ENCODE assay signal across 18 cellular contexts in the genomic region with DNA sequence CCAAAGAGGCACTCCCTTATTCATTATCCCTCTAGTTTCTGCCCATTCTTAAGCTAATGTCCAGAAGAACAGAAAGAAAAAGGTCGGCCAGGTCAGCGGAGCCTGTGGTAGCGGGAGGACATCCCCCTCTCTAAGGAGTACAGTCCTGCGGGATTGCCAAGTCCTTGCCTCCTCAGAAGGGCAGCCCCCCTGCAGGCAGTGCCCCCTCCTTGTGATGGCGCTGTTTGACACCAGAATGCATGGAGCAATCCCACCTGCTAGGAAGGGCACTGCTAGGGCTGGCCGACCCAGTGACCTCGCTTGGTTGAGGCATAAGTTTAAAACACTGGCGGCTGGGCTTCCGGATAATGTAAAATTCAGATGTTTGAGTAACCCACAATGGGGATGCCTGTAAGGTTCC. TPM values are rescaled to one million over a fixed set of nuclear protein-coding genes. Genes with fewer than 3 reads are reported as not detected.
"Had no signal": no experiment of that assay in that cellular context is flagged by ENCODE, and none has a peak within 500 bp of the region (broad histone marks: within the 10 kb centered on the region; RNA-seq: fewer than 3 reads in every experiment).

No MANE protein-coding gene starts in this region.

- H3K27me3 ChIP-seq: colonic mucosa, foreskin keratinocyte, SJSA1, upper lobe of left lung had no signal

- DNase-seq: activated naive CD4-positive, alpha-beta T cell treated with Interleukin-2 at 50 U/mL for 16 hours; activated naive CD8-positive, alpha-beta T cell treated with anti-CD3 and anti-CD28 coated beads, Interleukin-2, amount 50 U/mL, for 24 hours; colonic mucosa; effector CD8-positive, alpha-beta T cell; foreskin keratinocyte; mammary epithelial cell; naive B cell; nucleus accumbens; right cardiac atrium; small intestine; stimulated activated CD4-positive, alpha-beta T cell treated with anti-CD3 and anti-CD28 coated beads, Interleukin-4, amount 100 ng/mL, for 4 hours; stimulated activated CD8-positive, alpha-beta memory T cell treated with anti-CD3 and anti-CD28 coated beads, Interleukin-4, amount 100 ng/mL, for 48 hours; stimulated activated naive CD4-positive, alpha-beta T cell treated with Interleukin-2 at 50 U/mL for 16 hours; upper lobe of left lung had no signal

- H3K4me1 ChIP-seq: colonic mucosa, foreskin keratinocyte, prostate gland, SJSA1, upper lobe of left lung had no signal

- H3K27ac ChIP-seq: colonic mucosa, foreskin keratinocyte, prostate gland, SJSA1, upper lobe of left lung had no signal

- H3K4me3 ChIP-seq: colonic mucosa, prostate gland, SJSA1, upper lobe of left lung had no signal

- H3K9me3 ChIP-seq: colonic mucosa, prostate gland, SJSA1, upper lobe of left lung had no signal

- H3K36me3 ChIP-seq: colonic mucosa, prostate gland, SJSA1, upper lobe of left lung had no signal

- ATAC-seq: activated CD4-positive, CD25-positive, alpha-beta regulatory T cell treated with anti-CD3 and anti-CD28 coated beads, Interleukin-2, amount 50 U/mL, for 24 hours; activated naive CD8-positive, alpha-beta T cell treated with anti-CD3 and anti-CD28 coated beads, Interleukin-2, amount 50 U/mL, for 24 hours; foreskin keratinocyte had no signal

RNA-seq across cellular contexts. Expression of a gene that starts 33.9 kb away (rescaled TPM):
- total RNA-seq: activated CD8-positive, alpha-beta memory T cell treated with anti-CD3 and anti-CD28 coated beads for 36 hours; SJSA1 had no signal
